In the genomic region with DNA sequence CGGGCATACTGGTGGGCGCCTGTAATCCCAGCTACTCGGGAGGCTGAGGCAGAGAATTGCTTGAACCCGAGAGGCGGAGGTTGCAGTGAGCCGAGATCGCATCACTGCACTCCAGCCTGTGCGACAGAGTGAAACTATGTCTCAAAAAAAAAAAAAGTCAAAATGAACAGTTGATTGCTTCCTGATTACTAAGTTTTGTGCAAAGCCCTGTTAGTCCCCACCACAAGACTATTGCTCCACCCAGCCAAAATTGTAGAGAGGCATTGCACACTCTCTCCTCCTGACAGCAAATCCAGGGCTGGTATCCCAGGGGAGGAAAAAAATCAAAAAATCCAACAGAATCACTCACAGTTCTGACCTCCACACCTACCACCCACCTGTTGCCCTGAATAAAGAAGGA, we compare ENCODE assay signal across 2 cellular contexts. TPM values are rescaled to one million over a fixed set of nuclear protein-coding genes. Genes with fewer than 3 reads are reported as not detected.
"Had no signal": no experiment of that assay in that cellular context is flagged by ENCODE, and none has a peak within 500 bp of the region (broad histone marks: within the 10 kb centered on the region; RNA-seq: fewer than 3 reads in every experiment).

No MANE protein-coding gene starts in this region.

RNA-seq across cellular contexts. Expression of a gene that starts 26.5 kb away (rescaled TPM):
- total RNA-seq: OCI-LY7 had no signal
- polyA plus RNA-seq: IgD-negative memory B cell had no signal
